Comparison of ENCODE assay signal across 25 cellular contexts in the genomic region with DNA sequence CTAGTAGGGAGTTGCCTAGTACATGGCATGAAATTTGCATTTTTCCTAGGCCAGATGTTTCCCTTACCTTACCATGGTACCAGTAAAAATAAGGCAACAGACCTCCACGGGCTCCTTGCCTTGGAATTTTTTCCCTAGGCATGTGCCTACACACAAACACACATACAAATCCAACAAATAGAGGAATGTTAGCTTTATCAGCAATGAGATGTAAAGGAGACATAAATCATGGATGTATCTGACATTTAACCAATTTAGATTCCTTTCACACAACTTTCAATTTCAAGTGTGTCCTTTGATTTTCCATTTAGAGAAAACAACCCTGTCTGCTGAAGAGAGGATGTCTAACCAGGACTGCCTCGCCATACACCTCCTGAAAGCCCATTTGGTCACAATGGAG.
DNase-seq lines count a peak whose midpoint lies in the region; ATAC-seq, FAIRE-seq and TF ChIP-seq lines count a peak whose summit lies in the region.
"Had no signal": no experiment of that assay in that cellular context is flagged by ENCODE, and none has a peak within 500 bp of the region (broad histone marks: within the 10 kb centered on the region; RNA-seq: fewer than 3 reads in every experiment).

No MANE protein-coding gene starts in this region.

- no peak overlapping the region for H2BK120ac ChIP-seq in H1 (replicated peaks; ENCODE audit: low read depth, low read length)

- H2BK12ac ChIP-seq in H1 (ENCODE audit: low read depth, low read length), result no peak overlapping the region

- no peak overlapping the region for H4K8ac ChIP-seq in H1 (ENCODE audit: extremely low read depth, insufficient read depth, low read length)

- DNase-seq in HEK293T (ENCODE audit: extremely low spot score) (no peak), H1 (ENCODE audit: low read depth in 1 of 2, low spot score in 2 of 2) (no peak), hypothalamus (lab: John Stamatoyannopoulos, UW) (no peak), MV-4-11 (lab: John Stamatoyannopoulos, UW) (no peak), left lung (no peak)
- DNase-seq: 8988T; ACHN; BE2C; C1 segment of cervical spinal cord; CD4-positive, alpha-beta memory T cell; CD4-positive, CD25-positive, alpha-beta regulatory T cell; CD8-positive, alpha-beta memory T cell; COR-L47; DMS 273 treated with DMSO at 0.1 percent for 48 hours; DMS153; DMS53; DMS79; DND-41; EL; GDM1 had no signal

- no peak overlapping the region for H3K4me2 ChIP-seq in H1 (ENCODE audit: insufficient read depth in 1 of 2, low read depth in 2 of 2, low read length in 2 of 2)
- H3K4me2 ChIP-seq: BLaER1 had no signal

- no peak overlapping the region for H4K5ac ChIP-seq in H1 (ENCODE audit: insufficient read length, low read depth, low read length)

- ATAC-seq in left lung, result no peak
- ATAC-seq: GM12878 had no signal

- H4K20me1 ChIP-seq in H1 (replicated peaks in 1 of 2; ENCODE audit: control insufficient read depth in 1 of 2, insufficient read depth in 2 of 2, low read length in 2 of 2), result no peaks in the 10 kb centered on the region
- H4K20me1 ChIP-seq: BLaER1 had no signal

- FAIRE-seq in H1 (lab: Jason Lieb, UNC), result no peak
- FAIRE-seq: A204.1, GM12878, GM12892, GM18507 had no signal

- no peak overlapping the region for H2BK5ac ChIP-seq in H1 (ENCODE audit: low read depth, low read length)

- H3K79me2 ChIP-seq in H1 (ENCODE audit: control insufficient read depth in 1 of 2, insufficient read depth in 2 of 2, low read length in 2 of 2), result no peaks in the 10 kb centered on the region

- no peak overlapping the region for H4K91ac ChIP-seq in H1 (replicated peaks; ENCODE audit: insufficient read length, low read length)

- no peak overlapping the region for H3K27ac ChIP-seq in H1 (ENCODE audit: low read depth, low read length)
- no peak overlapping the region for H3K27ac ChIP-seq in left lung
- H3K27ac ChIP-seq: BLaER1 had no signal

- H3K23ac ChIP-seq in H1 (ENCODE audit: insufficient read length), result no peak overlapping the region

- TF ChIP-seq EP300 in H1 (IDR thresholded peaks at IDR 0.05; ENCODE audit: borderline replicate concordance in 1 of 2, low read depth in 2 of 2, low read length in 2 of 2), result no peak

- H3K14ac ChIP-seq in H1 (ENCODE audit: insufficient read length), result no peak overlapping the region

- H3K18ac ChIP-seq in H1 (ENCODE audit: extremely low read depth, low read length), result no peak overlapping the region

- intact Hi-C loops in left lung (cut with DNase I), result no loop called here

- TF ChIP-seq POLR2A in H1 (IDR thresholded peaks at IDR 0.05; ENCODE audit: control extremely low read depth in 1 of 2, low read depth in 2 of 2, low read length in 2 of 2), result no peak

- H3K4ac ChIP-seq in H1 (replicated peaks; ENCODE audit: insufficient read length, low read depth, low read length), result no peak overlapping the region

- H3K9ac ChIP-seq in H1 (replicated peaks in 1 of 4; ENCODE audit: extremely low read depth in 1 of 4, low read depth in 3 of 4, low read length in 3 of 4), result no peak overlapping the region
- H3K9ac ChIP-seq: BLaER1 had no signal

- H3K23me2 ChIP-seq in H1 (ENCODE audit: low read depth, low read length), result no peaks in the 10 kb centered on the region; the same call in 1 of the 2 replicates

- no peak for TF ChIP-seq RAD21 in H1 (IDR thresholded peaks at IDR 0.05 in 1 of 2, conservative IDR thresholded peaks at IDR 0.05 in 1 of 2; ENCODE audit: low read depth in 2 of 2, low read length in 2 of 2)

- H3K4me3 ChIP-seq in H1 (ENCODE audit: extremely low read depth in 1 of 4, insufficient read depth in 2 of 4, low read depth in 3 of 4, low read length in 4 of 4) (no peak overlapping the region), left lung (no peak overlapping the region)
- H3K4me3 ChIP-seq: BLaER1, GM12878 had no signal

- no peaks in the 10 kb centered on the region for H3K79me1 ChIP-seq in H1 (ENCODE audit: low read depth, low read length)

- no peak overlapping the region for H3K56ac ChIP-seq in H1 (replicated peaks; ENCODE audit: insufficient read length, low read depth, low read length)

- H2BK15ac ChIP-seq in H1 (ENCODE audit: low read length), result no peak overlapping the region

- H2BK20ac ChIP-seq in H1 (ENCODE audit: low read length), result no peak overlapping the region

- no peaks in the 10 kb centered on the region; a peak in 1 of 4 replicates for H3K9me3 ChIP-seq in H1 (ENCODE audit: insufficient read depth in 2 of 2, low read depth in 1 of 2, low read length in 1 of 2)
- H3K9me3 ChIP-seq in left lung, result no peaks in the 10 kb centered on the region
- H3K9me3 ChIP-seq: BE2C, BLaER1 had no signal

- H2AFZ ChIP-seq in H1 (ENCODE audit: low read length), result 0 out of 2 replicates have a peak overlapping the region, but pooled peaks have one; percentile 28

- H3K27me3 ChIP-seq in H1 (replicated peaks in 1 of 4; ENCODE audit: control insufficient read depth in 3 of 4, extremely low read depth in 1 of 4, insufficient read depth in 3 of 4, low read length in 3 of 4) (no peaks in the 10 kb centered on the region), left lung (no peaks in the 10 kb centered on the region)
- H3K27me3 ChIP-seq: BE2C, BLaER1 had no signal

- no peak overlapping the region for H2AK5ac ChIP-seq in H1 (ENCODE audit: low read depth, low read length)

- H3K36me3 ChIP-seq in H1 (ENCODE audit: control insufficient read depth in 2 of 4, insufficient read depth in 4 of 4, low read length in 3 of 4) (no peaks in the 10 kb centered on the region), left lung (no peaks in the 10 kb centered on the region)
- H3K36me3 ChIP-seq: BE2C, BLaER1 had no signal

- POLR2A ChIA-PET in HEK293T (lab: Yijun Ruan, JAX), result no interaction called here
- POLR2A ChIA-PET in H1 (lab: Charles Lee; ENCODE audit: partially characterized antibody), result no interaction called here

- H3K4me1 ChIP-seq in H1 (replicated peaks in 1 of 4; ENCODE audit: control insufficient read depth in 3 of 4, insufficient read depth in 4 of 4, low read length in 3 of 4), result no peaks in the 10 kb centered on the region
- no peaks in the 10 kb centered on the region for H3K4me1 ChIP-seq in left lung
- H3K4me1 ChIP-seq: BE2C, BLaER1 had no signal

- WGBS in H1 (ENCODE audit: extremely low coverage in 1 of 2, insufficient coverage in 1 of 2, insufficient read length in 1 of 2, insufficient replicate concordance in 2 of 2, low coverage in 1 of 2, low lambda C conversion rate in 2 of 2, missing lambda C conversion rate in 1 of 2), 2 experiments, result 93% methylated on average over 2 of the region's 2 CpGs; no CpG with 5 or more reads in 1 of the 2 experiments

- CTCF ChIA-PET in HEK293T (lab: Yijun Ruan, JAX), result no interaction called here
- CTCF ChIA-PET in H1 (lab: Charles Lee; ENCODE audit: partially characterized antibody), result no interaction called here

- TF ChIP-seq CTCF in H1 (IDR thresholded peaks at IDR 0.05; ENCODE audit: control extremely low read depth in 1 of 3, insufficient read depth in 1 of 3, low read depth in 1 of 3, low read length in 3 of 3) (no peak), left lung (IDR thresholded peaks at IDR 0.05) (no peak)

TF ChIP-seq in HEK293T, 16 proteins besides CTCF, POLR2A, EP300 and RAD21:
- TF ChIP-seq FOXK2 (IDR thresholded peaks at IDR 0.05), result no peak
- TF ChIP-seq, protein P1, sequence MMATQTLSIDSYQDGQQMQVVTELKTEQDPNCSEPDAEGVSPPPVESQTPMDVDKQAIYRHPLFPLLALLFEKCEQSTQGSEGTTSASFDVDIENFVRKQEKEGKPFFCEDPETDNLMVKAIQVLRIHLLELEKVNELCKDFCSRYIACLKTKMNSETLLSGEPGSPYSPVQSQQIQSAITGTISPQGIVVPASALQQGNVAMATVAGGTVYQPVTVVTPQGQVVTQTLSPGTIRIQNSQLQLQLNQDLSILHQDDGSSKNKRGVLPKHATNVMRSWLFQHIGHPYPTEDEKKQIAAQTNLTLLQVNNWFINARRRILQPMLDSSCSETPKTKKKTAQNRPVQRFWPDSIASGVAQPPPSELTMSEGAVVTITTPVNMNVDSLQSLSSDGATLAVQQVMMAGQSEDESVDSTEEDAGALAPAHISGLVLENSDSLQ (IDR thresholded peaks at IDR 0.05), result peak; percentile 38

TF ChIP-seq in H1, 55 proteins besides CTCF, POLR2A, EP300 and RAD21 (continues in another document):
- no peak for TF ChIP-seq RXRA (IDR thresholded peaks at IDR 0.05; ENCODE audit: insufficient read depth, low read depth, low read length)
- TF ChIP-seq, protein P2, sequence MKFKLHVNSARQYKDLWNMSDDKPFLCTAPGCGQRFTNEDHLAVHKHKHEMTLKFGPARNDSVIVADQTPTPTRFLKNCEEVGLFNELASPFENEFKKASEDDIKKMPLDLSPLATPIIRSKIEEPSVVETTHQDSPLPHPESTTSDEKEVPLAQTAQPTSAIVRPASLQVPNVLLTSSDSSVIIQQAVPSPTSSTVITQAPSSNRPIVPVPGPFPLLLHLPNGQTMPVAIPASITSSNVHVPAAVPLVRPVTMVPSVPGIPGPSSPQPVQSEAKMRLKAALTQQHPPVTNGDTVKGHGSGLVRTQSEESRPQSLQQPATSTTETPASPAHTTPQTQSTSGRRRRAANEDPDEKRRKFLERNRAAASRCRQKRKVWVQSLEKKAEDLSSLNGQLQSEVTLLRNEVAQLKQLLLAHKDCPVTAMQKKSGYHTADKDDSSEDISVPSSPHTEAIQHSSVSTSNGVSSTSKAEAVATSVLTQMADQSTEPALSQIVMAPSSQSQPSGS (IDR thresholded peaks at IDR 0.05; ENCODE audit: low read length), result no peak
- no peak for TF ChIP-seq TEAD4 (IDR thresholded peaks at IDR 0.05; ENCODE audit: low read depth, low read length)
- TF ChIP-seq SIRT6 (IDR thresholded peaks at IDR 0.05; ENCODE audit: low read length), result no peak
- TF ChIP-seq KDM1A (IDR thresholded peaks at IDR 0.05; ENCODE audit: borderline replicate concordance, low read length), result no peak
- TF ChIP-seq JUN (IDR thresholded peaks at IDR 0.05; ENCODE audit: low read depth, low read length), result no peak
- no peak for TF ChIP-seq CBX8 (IDR thresholded peaks at IDR 0.05; ENCODE audit: borderline replicate concordance, low read depth, low read length)
